Comparison of ENCODE assay signal across 9 cellular contexts in genomic region chr20:25054995-25055629, GRCh38. TPM values are rescaled to one million over a fixed set of nuclear protein-coding genes. Genes with fewer than 3 reads are reported as not detected.
DNase-seq lines count a peak whose midpoint lies in the region; TF ChIP-seq lines count a peak whose summit lies in the region.
"Had no signal": no experiment of that assay in that cellular context is flagged by ENCODE, and none has a peak within 500 bp of the region (broad histone marks: within the 10 kb centered on the region; RNA-seq: fewer than 3 reads in every experiment).

No MANE protein-coding gene starts in this region.

- H3K36me3 Mint-ChIP-seq in IgD-negative memory B cell = no peaks in the 10 kb centered on the region

- H3K36me3 ChIP-seq in muscle layer of colon (ENCODE audit: insufficient read depth, low read length) = no peaks in the 10 kb centered on the region
- H3K36me3 ChIP-seq in prostate gland = no peaks in the 10 kb centered on the region

- peak overlapping the region; percentile 47 to 99 (median 94) for H3K27ac Mint-ChIP-seq in IgD-negative memory B cell

- H3K27ac ChIP-seq in caudate nucleus (ENCODE audit: low read depth, low read length) = peak overlapping the region; percentile 92
- peak overlapping the region; percentile 62 for H3K27ac ChIP-seq in muscle layer of colon (ENCODE audit: low read depth, low read length)
- H3K27ac ChIP-seq in prostate gland = peak overlapping the region in 1 of 2 donors; percentile 85

- TF ChIP-seq POLR2A in prostate gland (IDR thresholded peaks at IDR 0.05) = no peak

- H3K4me1 ChIP-seq in muscle layer of colon (ENCODE audit: insufficient read depth, low read length) = peaks cover 70% of the 10 kb centered on the region
- peaks cover 20% of the 10 kb centered on the region for H3K4me1 ChIP-seq in prostate gland (replicated peaks)

- no peak overlapping the region for H3K9ac ChIP-seq in muscle layer of colon (ENCODE audit: low read length)

- H3K4me3 ChIP-seq in muscle layer of colon (ENCODE audit: low read depth in 1 of 2, low read length in 2 of 2) (no peak overlapping the region), prostate gland (no peak overlapping the region)

- DNase-seq in AG08395 (ENCODE audit: low spot score) = peak; percentile 70
- no peak for DNase-seq in caudate nucleus (lab: John Stamatoyannopoulos, UW)
- no peak for DNase-seq in occipital lobe (lab: John Stamatoyannopoulos, UW)
- no peak for DNase-seq in KBM-7
- DNase-seq in prostate gland (ENCODE audit: low spot score) = no peak
- DNase-seq in GF-D8 (lab: John Stamatoyannopoulos, UW) = no peak
- DNase-seq: NCI-H2107 had no signal

- no peak for TF ChIP-seq CTCF in prostate gland (IDR thresholded peaks at IDR 0.05)

- intact Hi-C loops in prostate gland (cut with DNase I) = loop anchor here (10.0 kb wide), 2 partner anchors 1420 to 1700 kb away; partner anchors contain the start of genes CST3 and NXT1

- 80% methylated on average over 10 of the region's 10 CpGs for WGBS in prostate gland

- H3K4me3 Mint-ChIP-seq in IgD-negative memory B cell = peak overlapping the region; percentile 47 to 97 (median 74)

- H3K4me1 Mint-ChIP-seq in IgD-negative memory B cell = peaks cover 48 to 58% (median 57%) of the 10 kb centered on the region in 3 donors

- in situ Hi-C loops in KBM-7 (cut with MboI; ENCODE audit: low pct_unique_long_range_greater_than_20kb, low sequenced_read_pairs) = no loop called here

- H3K9me3 ChIP-seq in muscle layer of colon (ENCODE audit: low read length) (no peaks in the 10 kb centered on the region), prostate gland (no peaks in the 10 kb centered on the region)

- H3K27me3 ChIP-seq in muscle layer of colon (ENCODE audit: control insufficient read depth in 1 of 2, insufficient read depth in 2 of 2, low read length in 2 of 2) = no peaks in the 10 kb centered on the region
- H3K27me3 ChIP-seq in prostate gland (replicated peaks; ENCODE audit: insufficient read depth) = no peaks in the 10 kb centered on the region

- H3K9me3 Mint-ChIP-seq in IgD-negative memory B cell = no peaks in the 10 kb centered on the region

- H3K27me3 Mint-ChIP-seq in IgD-negative memory B cell = no peaks in the 10 kb centered on the region

RNA-seq across cellular contexts. Expression of gene ACSS1, which starts 2.8 kb away (rescaled TPM):
- 59.8 TPM for polyA plus RNA-seq in IgD-negative memory B cell
- total RNA-seq in occipital lobe (3.7 TPM), prostate gland (100 to 1,000 TPM; 111 to 170 TPM)

RNA-seq across cellular contexts. Expression of gene VSX1, which starts 26.8 kb away (rescaled TPM):
- polyA plus RNA-seq in IgD-negative memory B cell = not detected
- total RNA-seq in occipital lobe (not detected), prostate gland (not detected)

Comparison
In these comparisons a context has a peak if more than half of its experiments do, and no peak if none do; other contexts are left out.
1. RNA of gene ACSS1, which starts 2.8 kb away (total RNA-seq): 111 to 170 TPM in prostate gland; 3.7 TPM in occipital lobe (single experiment); every median in the first group is over 10 times any median in the second.